In the genomic region with DNA sequence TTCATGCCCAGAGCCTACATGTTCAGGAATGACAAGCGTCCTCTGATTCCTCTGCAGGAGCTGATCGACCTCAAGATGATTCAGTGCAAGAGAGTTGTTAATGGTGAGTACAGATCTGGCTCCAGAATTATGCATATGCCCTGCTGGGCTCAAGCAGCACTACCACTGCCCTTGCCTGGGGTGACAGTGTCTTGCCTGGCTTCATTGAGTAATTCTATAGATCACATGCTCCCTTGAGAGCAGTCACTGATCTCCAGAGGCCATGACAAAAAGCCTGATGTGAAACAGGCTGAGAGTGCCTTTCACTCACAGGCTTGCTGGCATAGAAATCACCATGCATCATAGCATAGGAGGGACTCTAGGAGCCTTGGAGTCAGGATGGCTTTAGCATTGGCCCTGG, we compare ENCODE assay signal across 31 cellular contexts. TPM values are rescaled to one million over a fixed set of nuclear protein-coding genes. Genes with fewer than 3 reads are reported as not detected.
"Had no signal": no experiment of that assay in that cellular context is flagged by ENCODE, and none has a peak within 500 bp of the region (broad histone marks: within the 10 kb centered on the region; RNA-seq: fewer than 3 reads in every experiment).

No MANE protein-coding gene starts in this region.

- H3K27me3 Mint-ChIP-seq: activated CD4-positive, alpha-beta memory T cell treated with anti-CD3 and anti-CD28 coated beads for 36 hours; activated T-helper 17 cell treated with anti-CD3 and anti-CD28 coated beads, Interleukin-2, amount 50 U/mL, for 72 hours; progenitor cell of endocrine pancreas had no signal

- H3K4me3 ChIP-seq: esophagus squamous epithelium, heart right ventricle, lower lobe of right lung, mucosa of descending colon, ovary, right lobe of liver, suprapubic skin, tibial nerve had no signal

- H3K27ac Mint-ChIP-seq: activated CD4-positive, alpha-beta memory T cell treated with anti-CD3 and anti-CD28 coated beads for 36 hours; activated T-helper 17 cell treated with anti-CD3 and anti-CD28 coated beads, Interleukin-2, amount 50 U/mL, for 72 hours; nephron; progenitor cell of endocrine pancreas; stimulated activated effector memory CD8-positive, alpha-beta T cell treated with anti-CD3 and anti-CD28 coated beads, Interleukin-12 subunit alpha, Interleukin-12 subunit beta, amount 100 ng/mL, for 72 hours; T-helper 2 cell treated with Interferon-gamma antibody and Interleukin-4, amounts not matched to agents 5 μg/mL and 100 μg/mL, for 36 hours had no signal

- H3K4me1 Mint-ChIP-seq: activated T-helper 17 cell treated with anti-CD3 and anti-CD28 coated beads, Interleukin-2, amount 50 U/mL, for 72 hours; nephron; stimulated activated effector memory CD8-positive, alpha-beta T cell treated with anti-CD3 and anti-CD28 coated beads, Interleukin-12 subunit alpha, Interleukin-12 subunit beta, amount 100 ng/mL, for 72 hours had no signal

- H3K36me3 ChIP-seq: ovary had no signal

- H3K27me3 ChIP-seq: esophagus squamous epithelium, heart right ventricle, ovary, right lobe of liver, suprapubic skin, tibial nerve had no signal

- H3K9me3 ChIP-seq: esophagus squamous epithelium, heart right ventricle, lower lobe of right lung, mucosa of descending colon, ovary, right lobe of liver, suprapubic skin, tibial nerve had no signal

- H3K27ac ChIP-seq: lower lobe of right lung, ovary, right lobe of liver, suprapubic skin, tibial nerve had no signal

- ATAC-seq: activated naive CD4-positive, alpha-beta T cell treated with anti-CD3 and anti-CD28 coated beads, Interleukin-2, amount 50 U/mL, for 72 hours; activated T-cell treated with anti-CD3 and anti-CD28 coated beads, Interleukin-2, amount 50 U/mL, for 4 hours; activated T-helper 17 cell treated with anti-CD3 and anti-CD28 coated beads, Interleukin-2, amount 50 U/mL, for 72 hours; heart right ventricle; left lobe of liver; lower lobe of right lung; mucosa of descending colon; right lobe of liver; stimulated activated effector memory CD8-positive, alpha-beta T cell treated with anti-CD3 and anti-CD28 coated beads, Interleukin-12 subunit alpha, Interleukin-12 subunit beta, amount 100 ng/mL, for 72 hours had no signal

- H3K4me1 ChIP-seq: esophagus squamous epithelium, lower lobe of right lung, suprapubic skin, tibial nerve had no signal

- H3K4me3 Mint-ChIP-seq: activated CD4-positive, alpha-beta memory T cell treated with anti-CD3 and anti-CD28 coated beads for 36 hours; activated T-cell treated with anti-CD3 and anti-CD28 coated beads, Interleukin-2, amount 50 U/mL, for 4 hours; activated T-helper 17 cell treated with anti-CD3 and anti-CD28 coated beads, Interleukin-2, amount 50 U/mL, for 72 hours; nephron; stimulated activated effector memory CD8-positive, alpha-beta T cell treated with anti-CD3 and anti-CD28 coated beads, Interleukin-12 subunit alpha, Interleukin-12 subunit beta, amount 100 ng/mL, for 72 hours; T-helper 2 cell treated with Interferon-gamma antibody and Interleukin-4, amounts not matched to agents 5 μg/mL and 100 μg/mL, for 36 hours had no signal

- H3K9me3 Mint-ChIP-seq: activated CD4-positive, alpha-beta memory T cell treated with anti-CD3 and anti-CD28 coated beads for 36 hours; activated naive CD4-positive, alpha-beta T cell treated with anti-CD3 and anti-CD28 coated beads, Interleukin-2, amount 50 U/mL, for 72 hours; activated T-cell treated with anti-CD3 and anti-CD28 coated beads, Interleukin-2, amount 50 U/mL, for 4 hours; activated T-helper 17 cell treated with anti-CD3 and anti-CD28 coated beads, Interleukin-2, amount 50 U/mL, for 72 hours; nephron; stimulated activated effector memory CD8-positive, alpha-beta T cell treated with anti-CD3 and anti-CD28 coated beads, Interleukin-12 subunit alpha, Interleukin-12 subunit beta, amount 100 ng/mL, for 72 hours; T-helper 2 cell treated with Interferon-gamma antibody and Interleukin-4, amounts not matched to agents 5 μg/mL and 100 μg/mL, for 36 hours had no signal

- DNase-seq: activated CD4-positive, alpha-beta memory T cell treated with anti-CD3 and anti-CD28 coated beads for 36 hours; activated CD4-positive, alpha-beta T cell treated with anti-CD3 and anti-CD28 coated beads for 48 hours; activated naive CD4-positive, alpha-beta T cell; activated T-cell treated with anti-CD3 and anti-CD28 coated beads, Interleukin-2, amount 50 U/mL, for 4 hours; dermis blood vessel endothelial cell; effector CD4-positive, alpha-beta T cell; esophagus squamous epithelium; foreskin melanocyte; heart right ventricle; kidney glomerular epithelial cell; lower lobe of right lung; mesendoderm; mucosa of descending colon; right lobe of liver; small intestine; stimulated activated CD4-positive, alpha-beta T cell treated with anti-CD3 and anti-CD28 coated beads, Interleukin-4, amount 100 ng/mL, for 24 hours; T-helper 1 cell had no signal

RNA-seq across cellular contexts. Expression of a gene that starts 33.7 kb away (rescaled TPM):
- total RNA-seq: activated CD4-positive, alpha-beta memory T cell treated with anti-CD3 and anti-CD28 coated beads for 36 hours; activated naive CD4-positive, alpha-beta T cell treated with anti-CD3 and anti-CD28 coated beads, Interleukin-2, amount 50 U/mL, for 72 hours; activated T-cell treated with anti-CD3 and anti-CD28 coated beads, Interleukin-2, amount 50 U/mL, for 4 hours; activated T-helper 17 cell treated with anti-CD3 and anti-CD28 coated beads, Interleukin-2, amount 50 U/mL, for 72 hours; dermis blood vessel endothelial cell; esophagus squamous epithelium; glomerular endothelial cell; heart right ventricle; left lobe of liver; lower lobe of right lung; mucosa of descending colon; myocyte; ovary; progenitor cell of endocrine pancreas; renal cortical epithelial cell; right lobe of liver; suprapubic skin; tibial nerve; urinary bladder had no signal
- polyA plus RNA-seq: heart right ventricle, ovary, small intestine, urinary bladder had no signal

RNA-seq across cellular contexts. Expression of a gene that starts 50.2 kb away (rescaled TPM):
- total RNA-seq: progenitor cell of endocrine pancreas, renal cortical epithelial cell had no signal
